ENCODE assay signal across 8 cellular contexts in the genomic region with DNA sequence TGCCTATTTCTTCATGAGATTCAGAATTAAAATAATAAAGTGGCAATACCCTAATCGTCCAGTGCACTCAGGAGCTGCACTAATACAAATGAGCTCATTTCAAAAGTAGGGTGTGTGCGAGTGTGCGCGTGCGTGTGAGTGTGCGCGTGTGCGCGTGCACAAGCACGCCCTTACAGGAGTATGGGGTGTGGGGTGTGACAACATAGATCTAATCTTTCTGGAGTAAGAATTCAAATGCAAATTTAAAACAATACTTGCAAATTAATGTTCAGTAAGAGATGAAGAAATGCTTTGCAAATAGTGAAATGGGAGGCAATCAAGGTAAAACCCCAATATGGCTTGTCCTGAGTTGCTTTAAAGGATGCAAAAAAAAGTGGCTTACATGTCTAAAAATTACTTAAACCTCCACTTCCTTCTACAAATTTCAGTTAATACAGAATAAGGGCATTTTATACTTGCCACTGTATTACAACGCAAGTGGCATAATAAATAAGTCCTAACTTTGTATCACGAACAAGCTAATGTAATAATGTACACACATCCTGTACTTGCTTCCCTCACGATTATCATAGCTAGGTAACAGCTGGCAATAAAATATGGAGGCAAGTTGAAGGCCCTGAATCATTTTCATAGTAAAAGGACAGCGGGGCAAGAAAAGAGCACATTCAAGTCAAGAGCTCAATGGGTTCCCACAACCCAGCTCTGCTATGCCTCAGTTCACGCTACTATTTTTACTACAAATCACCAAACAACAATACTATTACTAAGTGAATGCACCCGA. TPM values are rescaled to one million over a fixed set of nuclear protein-coding genes. Genes with fewer than 3 reads are reported as not detected.
DNase-seq lines count a peak whose midpoint lies in the region; ATAC-seq, FAIRE-seq and TF ChIP-seq lines count a peak whose summit lies in the region.
"Not testable (repeated sequence)": the region's sequence is repeated elsewhere in the genome, so short reads cannot be mapped to it uniquely, and the experiment has no call there.

No MANE protein-coding gene starts in this region.

- intact Hi-C loops in right lobe of liver (cut with DNase I) = not testable (repeated sequence)

- H3K4me1 ChIP-seq in endocrine pancreas (ENCODE audit: control insufficient read depth, insufficient read depth, low read length) (peaks cover 17% of the 10 kb centered on the region), right lobe of liver (peaks cover 0 to 37% (median 5%) of the 10 kb centered on the region in 4 donors)
- not testable (repeated sequence) for H3K4me1 ChIP-seq in small intestine (ENCODE audit: control insufficient read depth in 2 of 2, insufficient read depth in 1 of 2, low read depth in 1 of 2, low read length in 1 of 2)

- FAIRE-seq in small intestine (lab: Jason Lieb, UNC) = not testable (repeated sequence)

- not testable (repeated sequence) for H3K9me3 ChIP-seq in endocrine pancreas (ENCODE audit: control insufficient read depth, low read length); right lobe of liver; small intestine (ENCODE audit: control insufficient read depth, low read depth)

- H3K27ac ChIP-seq in right lobe of liver (peak overlapping the region; percentile 52 to 94 (median 77)), small intestine (ENCODE audit: low read depth in 1 of 2, low read length in 1 of 2) (peak overlapping the region; percentile 85 to 89)

- not testable (repeated sequence) for TF ChIP-seq POLR2A in right lobe of liver (IDR thresholded peaks at IDR 0.05)

- not testable (repeated sequence) for H3K27me3 ChIP-seq in endocrine pancreas (ENCODE audit: control insufficient read depth, insufficient read depth, low read length); right lobe of liver; small intestine (ENCODE audit: control insufficient read depth in 2 of 2, insufficient read depth in 2 of 2, low read length in 2 of 2)

- TF ChIP-seq CTCF in right lobe of liver (IDR thresholded peaks at IDR 0.05) = peak in 2 of 4 donors; percentile 7 to 21

- ATAC-seq in GM18502 (IDR thresholded peaks at IDR 0.05; ENCODE audit: poor library complexity, unreplicated experiment) (peak; percentile 30), HG02884 (IDR thresholded peaks at IDR 0.05; ENCODE audit: unreplicated experiment) (peak; percentile 33), right lobe of liver (peak in 2 of 4 donors; percentile 36 to 49)

- H3K4me3 ChIP-seq in endocrine pancreas (ENCODE audit: control insufficient read depth, insufficient read depth, low read length) (peak overlapping the region; percentile 95), right lobe of liver (peak overlapping the region; percentile 70 to 79 (median 78)), small intestine (ENCODE audit: low read depth in 1 of 2, low read length in 2 of 2) (peak overlapping the region; percentile 96 to 98)

- DNase-seq in RPMI7951 (ENCODE audit: low read depth) (peak; percentile 41), right lobe of liver (peak in 1 of 3 donors; percentile 35), small intestine (peak; percentile 67), ureter (ENCODE audit: low spot score) (peak; percentile 60)
- DNase-seq in activated T-cell treated with anti-CD3 and anti-CD28 coated beads, Interleukin-2, amount 50 U/mL, for 48 hours = peak; percentile 75 to 77

- not testable (repeated sequence) for H3K36me3 ChIP-seq in endocrine pancreas (ENCODE audit: control insufficient read depth, insufficient read depth, low read length); right lobe of liver; small intestine (ENCODE audit: control insufficient read depth in 2 of 2, insufficient read depth in 2 of 2, low read length in 2 of 2)

- peak overlapping the region; percentile 60 for H3K9ac ChIP-seq in endocrine pancreas (ENCODE audit: control insufficient read depth, insufficient read depth, low read length)

- WGBS in right lobe of liver (ENCODE audit: insufficient coverage, low coverage, low lambda C conversion rate, missing lambda C conversion rate) = 9% methylated on average over 15 of the region's 16 CpGs
- WGBS in small intestine, 3 donors = 10 to 13% (median 11%) methylated on average over 16 of the region's 16 CpGs

RNA-seq across cellular contexts. Expression of gene KMT2C, which starts 1.9 kb away (rescaled TPM):
- total RNA-seq in RPMI7951 (2014; rRNA removed; shearing (Covaris generic)) = 11.2 and 11.7 TPM in 2 replicates
- 10 to 100 TPM; 20.6 to 32.0 (median 29.9) TPM for total RNA-seq in right lobe of liver
- 1 to 10 TPM; 5.7 to 9.8 (median 7.4) TPM for polyA plus RNA-seq in small intestine
- total RNA-seq in ureter = 139 TPM
